Comparison of ENCODE assay signal across 9 cellular contexts in the genomic region with DNA sequence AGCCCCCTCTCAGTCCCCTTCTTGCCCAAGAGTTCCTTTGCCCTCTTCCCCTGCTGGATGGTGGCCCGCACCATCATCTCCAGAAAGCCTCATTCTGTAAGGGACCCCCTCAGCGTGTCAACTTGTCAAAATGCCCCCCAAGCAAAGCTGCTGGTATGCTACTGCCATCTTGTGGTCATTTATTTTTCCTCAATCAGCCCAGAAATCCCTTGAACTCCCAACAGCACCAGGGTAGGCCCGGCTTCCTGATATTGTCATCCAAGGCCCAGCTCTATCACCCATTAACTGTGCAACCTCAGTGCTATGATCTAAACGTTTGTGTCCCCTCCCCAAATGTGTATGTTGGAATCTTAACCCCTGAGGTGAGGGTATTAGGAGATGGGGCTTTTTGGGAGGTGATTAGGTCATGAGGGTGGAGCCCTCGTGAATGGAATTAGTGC. TPM values are rescaled to one million over a fixed set of nuclear protein-coding genes. Genes with fewer than 3 reads are reported as not detected.
DNase-seq lines count a peak whose midpoint lies in the region; ATAC-seq, FAIRE-seq and TF ChIP-seq lines count a peak whose summit lies in the region.
"Had no signal": no experiment of that assay in that cellular context is flagged by ENCODE, and none has a peak within 500 bp of the region (broad histone marks: within the 10 kb centered on the region; RNA-seq: fewer than 3 reads in every experiment).

No MANE protein-coding gene starts in this region.

- H3K9me3 ChIP-seq in liver (ENCODE audit: control insufficient read depth in 4 of 4, low read length in 3 of 4): no peaks in the 10 kb centered on the region

- DNase-seq in AML-193 (lab: John Stamatoyannopoulos, UW): peak; percentile 9 to 10
- DNase-seq in GM19239 (ENCODE audit: insufficient read length, low spot score): no peak
- DNase-seq in activated CD8-positive, alpha-beta T cell treated with anti-CD3 and anti-CD28 coated beads, Interleukin-2, amount 10 ng/mL, durations not matched to agents 7 days and 5 days: no peak
- DNase-seq in NCI-H2107 treated with DMSO at 0.1 percent for 48 hours (lab: John Stamatoyannopoulos, UW; ENCODE audit: unreplicated experiment): no peak
- no peak for DNase-seq in stimulated activated naive CD4-positive, alpha-beta T cell treated with Interleukin-2 at 50 U/mL for 16 hours (lab: John Stamatoyannopoulos, UW)
- DNase-seq in GM19238 (ENCODE audit: insufficient read length, low spot score): no peak
- DNase-seq: activated naive CD8-positive, alpha-beta T cell treated with anti-CD3 and anti-CD28 coated beads, Interleukin-2, amount 10 ng/mL, durations not matched to agents 7 days and 5 days had no signal

- H3K4me3 Mint-ChIP-seq in activated CD8-positive, alpha-beta T cell treated with anti-CD3 and anti-CD28 coated beads, Interleukin-2, amount 10 ng/mL, durations not matched to agents 7 days and 5 days: no peak overlapping the region
- H3K4me3 Mint-ChIP-seq: activated naive CD8-positive, alpha-beta T cell treated with anti-CD3 and anti-CD28 coated beads, Interleukin-2, amount 10 ng/mL, durations not matched to agents 7 days and 5 days had no signal

- no peaks in the 10 kb centered on the region for H3K4me1 ChIP-seq in liver (ENCODE audit: control insufficient read depth in 4 of 4, insufficient read depth in 4 of 4, low read length in 3 of 4)

- H3K27ac Mint-ChIP-seq in activated CD8-positive, alpha-beta T cell treated with anti-CD3 and anti-CD28 coated beads, Interleukin-2, amount 10 ng/mL, durations not matched to agents 7 days and 5 days: peak overlapping the region; percentile 65
- H3K27ac Mint-ChIP-seq: activated naive CD8-positive, alpha-beta T cell treated with anti-CD3 and anti-CD28 coated beads, Interleukin-2, amount 10 ng/mL, durations not matched to agents 7 days and 5 days had no signal

- peak; percentile 23 for FAIRE-seq in GM19239 (lab: Jason Lieb, UNC)

- peaks cover 17% of the 10 kb centered on the region for H3K4me1 Mint-ChIP-seq in activated CD8-positive, alpha-beta T cell treated with anti-CD3 and anti-CD28 coated beads, Interleukin-2, amount 10 ng/mL, durations not matched to agents 7 days and 5 days (ENCODE audit: low read depth)

- peaks cover 2 to 9% (median 6%) of the 10 kb centered on the region in 4 donors for H3K36me3 ChIP-seq in liver (ENCODE audit: control insufficient read depth in 4 of 4, insufficient read depth in 3 of 4, low read depth in 1 of 4, low read length in 3 of 4)

- peak; percentile 52 for TF ChIP-seq CTCF in liver (IDR thresholded peaks at IDR 0.05; ENCODE audit: low read depth, low read length, missing input control)

- CTCF ChIA-PET in activated CD8-positive, alpha-beta T cell treated with anti-CD3 and anti-CD28 coated beads, Interleukin-2, amount 10 ng/mL, durations not matched to agents 7 days and 5 days (lab: Charles Lee): interaction anchor here (0.7 to 2.9 kb wide), 16 partner anchors 8 to 160 kb away, joined by 3 to 39 read pairs (median 4); a partner anchor contains a TSS

- WGBS in liver: 72% methylated on average over 5 of the region's 5 CpGs

- H3K9ac ChIP-seq in liver (ENCODE audit: low read depth in 1 of 2, low read length in 2 of 2): no peak overlapping the region

- no peaks in the 10 kb centered on the region for H3K27me3 Mint-ChIP-seq in activated CD8-positive, alpha-beta T cell treated with anti-CD3 and anti-CD28 coated beads, Interleukin-2, amount 10 ng/mL, durations not matched to agents 7 days and 5 days (ENCODE audit: low read depth)
- H3K27me3 Mint-ChIP-seq: activated naive CD8-positive, alpha-beta T cell treated with anti-CD3 and anti-CD28 coated beads, Interleukin-2, amount 10 ng/mL, durations not matched to agents 7 days and 5 days had no signal

- no peaks in the 10 kb centered on the region for H3K27me3 ChIP-seq in liver (ENCODE audit: control insufficient read depth in 4 of 4, insufficient read depth in 4 of 4, low read length in 3 of 4)

- peaks cover 80% of the 10 kb centered on the region for H3K36me3 Mint-ChIP-seq in activated CD8-positive, alpha-beta T cell treated with anti-CD3 and anti-CD28 coated beads, Interleukin-2, amount 10 ng/mL, durations not matched to agents 7 days and 5 days (ENCODE audit: low read depth)

- POLR2A ChIA-PET in activated CD8-positive, alpha-beta T cell treated with anti-CD3 and anti-CD28 coated beads, Interleukin-2, amount 10 ng/mL, durations not matched to agents 7 days and 5 days (lab: Charles Lee): interaction anchor here (1.4 kb wide), 1 partner anchor 53 kb away, joined by 5 read pairs; a partner anchor contains a TSS

- no peak overlapping the region for H3K4me3 ChIP-seq in liver (ENCODE audit: low read depth in 1 of 3, low read length in 3 of 3)

- no peaks in the 10 kb centered on the region for H3K9me3 Mint-ChIP-seq in activated CD8-positive, alpha-beta T cell treated with anti-CD3 and anti-CD28 coated beads, Interleukin-2, amount 10 ng/mL, durations not matched to agents 7 days and 5 days (ENCODE audit: insufficient read depth)
- H3K9me3 Mint-ChIP-seq: activated naive CD8-positive, alpha-beta T cell treated with anti-CD3 and anti-CD28 coated beads, Interleukin-2, amount 10 ng/mL, durations not matched to agents 7 days and 5 days had no signal

- peak; percentile 76 to 80 for TF ChIP-seq RAD21 in liver (IDR thresholded peaks at IDR 0.05)

- ATAC-seq in activated CD8-positive, alpha-beta T cell treated with anti-CD3 and anti-CD28 coated beads, Interleukin-2, amount 10 ng/mL, durations not matched to agents 7 days and 5 days: peak; percentile 45
- no peak for ATAC-seq in GM18907 (IDR thresholded peaks at IDR 0.05; ENCODE audit: unreplicated experiment)

- H3K27ac ChIP-seq in liver (ENCODE audit: low read depth in 1 of 2, low read length in 2 of 2): no peak overlapping the region

TF ChIP-seq in liver, 16 proteins besides CTCF, POLR2A, EP300 and RAD21:
- TF ChIP-seq, protein P1, sequence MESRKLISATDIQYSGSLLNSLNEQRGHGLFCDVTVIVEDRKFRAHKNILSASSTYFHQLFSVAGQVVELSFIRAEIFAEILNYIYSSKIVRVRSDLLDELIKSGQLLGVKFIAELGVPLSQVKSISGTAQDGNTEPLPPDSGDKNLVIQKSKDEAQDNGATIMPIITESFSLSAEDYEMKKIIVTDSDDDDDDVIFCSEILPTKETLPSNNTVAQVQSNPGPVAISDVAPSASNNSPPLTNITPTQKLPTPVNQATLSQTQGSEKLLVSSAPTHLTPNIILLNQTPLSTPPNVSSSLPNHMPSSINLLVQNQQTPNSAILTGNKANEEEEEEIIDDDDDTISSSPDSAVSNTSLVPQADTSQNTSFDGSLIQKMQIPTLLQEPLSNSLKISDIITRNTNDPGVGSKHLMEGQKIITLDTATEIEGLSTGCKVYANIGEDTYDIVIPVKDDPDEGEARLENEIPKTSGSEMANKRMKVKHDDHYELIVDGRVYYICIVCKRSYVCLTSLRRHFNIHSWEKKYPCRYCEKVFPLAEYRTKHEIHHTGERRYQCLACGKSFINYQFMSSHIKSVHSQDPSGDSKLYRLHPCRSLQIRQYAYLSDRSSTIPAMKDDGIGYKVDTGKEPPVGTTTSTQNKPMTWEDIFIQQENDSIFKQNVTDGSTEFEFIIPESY (IDR thresholded peaks at IDR 0.05): no peak
- TF ChIP-seq GABPA (IDR thresholded peaks at IDR 0.05 in 1 of 2, conservative IDR thresholded peaks at IDR 0.05 in 1 of 2) (no peak), FOXA1 (IDR thresholded peaks at IDR 0.05) (no peak), SP1 (IDR thresholded peaks at IDR 0.05) (no peak), RXRA (IDR thresholded peaks at IDR 0.05) (no peak)

RNA-seq across cellular contexts. Expression of a gene that starts 53.2 kb away (rescaled TPM):
- total RNA-seq in activated CD8-positive, alpha-beta T cell treated with anti-CD3 and anti-CD28 coated beads, Interleukin-2, amount 10 ng/mL, durations not matched to agents 7 days and 5 days: 10 to 100 TPM; 26.3 to 27.1 TPM
- total RNA-seq in liver: 10 to 100 TPM; 31.0 to 37.5 TPM
- polyA plus RNA-seq in liver: 10 to 100 TPM; 11.2 to 13.0 TPM

Comparison
In these comparisons a context has a peak if more than half of its experiments do, and no peak if none do; other contexts are left out.
1. DNase-seq: peak in AML-193 (2 of 2); none in GM19239 (single experiment), activated CD8-positive, alpha-beta T cell treated with anti-CD3 and anti-CD28 coated beads, Interleukin-2, amount 10 ng/mL, durations not matched to agents 7 days and 5 days (single experiment), NCI-H2107 treated with DMSO at 0.1 percent for 48 hours (single experiment), stimulated activated naive CD4-positive, alpha-beta T cell treated with Interleukin-2 at 50 U/mL for 16 hours (single experiment) and GM19238 (single experiment).